Comparison of ENCODE assay signal across 18 cellular contexts in genomic region chr2:239378918-239379640, GRCh38. TPM values are rescaled to one million over a fixed set of nuclear protein-coding genes. Genes with fewer than 3 reads are reported as not detected.
A peak's percentile ranks its signal among the peaks of the same experiment; 100 is the strongest.
DNase-seq lines count a peak whose midpoint lies in the region; ATAC-seq, FAIRE-seq and TF ChIP-seq lines count a peak whose summit lies in the region.
"Had no signal": no experiment of that assay in that cellular context is flagged by ENCODE, and none has a peak within 500 bp of the region (broad histone marks: within the 10 kb centered on the region; RNA-seq: fewer than 3 reads in every experiment).

No MANE protein-coding gene starts in this region.

- H3K4me1 ChIP-seq in Peyer's patch (no peaks in the 10 kb centered on the region), sigmoid colon (peaks cover 0 to 52% (median 46%) of the 10 kb centered on the region in 4 donors), foreskin keratinocyte (no peaks in the 10 kb centered on the region), ascending aorta (peaks cover 0 to 2% of the 10 kb centered on the region in 2 donors)

- H3K4me1 Mint-ChIP-seq in activated CD4-positive, alpha-beta T cell treated with anti-CD3 and anti-CD28 coated beads, Interleukin-2, amount 10 ng/mL, durations not matched to agents 24 days and 14 days = peaks cover 37% of the 10 kb centered on the region

- TF ChIP-seq POLR2A in Peyer's patch (IDR thresholded peaks at IDR 0.05) = no peak
- TF ChIP-seq POLR2A in sigmoid colon (IDR thresholded peaks at IDR 0.05) = no peak
- no peak for TF ChIP-seq POLR2A in GM12892 (IDR thresholded peaks at IDR 0.05; ENCODE audit: low read depth, low read length)

- H3K4me3 Mint-ChIP-seq in activated CD4-positive, alpha-beta T cell treated with anti-CD3 and anti-CD28 coated beads, Interleukin-2, amount 10 ng/mL, durations not matched to agents 24 days and 14 days = no peak overlapping the region
- H3K4me3 Mint-ChIP-seq: activated T-cell treated with anti-CD3 and anti-CD28 coated beads, Interleukin-2, amount 50 U/mL, for 4 hours; T-helper 1 cell treated with Interleukin-12 subunit alpha and Interleukin-12 subunit beta and Interleukin-4 antibody, amounts not matched to agents 30 μg/mL and 1 μg/mL, for 36 hours had no signal

- H3K9me3 ChIP-seq in Peyer's patch = no peaks in the 10 kb centered on the region
- no peaks in the 10 kb centered on the region for H3K9me3 ChIP-seq in sigmoid colon
- no peaks in the 10 kb centered on the region for H3K9me3 ChIP-seq in ascending aorta

- H3K27ac ChIP-seq in Peyer's patch (no peak overlapping the region), sigmoid colon (peak overlapping the region in 3 of 4 donors; percentile 9 to 52 (median 34)), foreskin keratinocyte (no peak overlapping the region), ascending aorta (no peak overlapping the region)
- H3K27ac ChIP-seq: coronary artery had no signal

- ATAC-seq in foreskin keratinocyte = no peak
- ATAC-seq: activated T-cell treated with anti-CD3 and anti-CD28 coated beads, Interleukin-2, amount 50 U/mL, for 4 hours; esophagus mucosa; stimulated activated naive CD8-positive, alpha-beta T cell treated with anti-CD3 and anti-CD28 coated beads, Interleukin-15, Interleukin-2, amounts not matched to agents 100 U/mL and 50 U/mL, for 24 hours had no signal

- TF ChIP-seq CTCF in Peyer's patch (IDR thresholded peaks at IDR 0.05) (no peak), sigmoid colon (IDR thresholded peaks at IDR 0.05) (no peak), foreskin keratinocyte (conservative IDR thresholded peaks at IDR 0.05) (no peak), ascending aorta (IDR thresholded peaks at IDR 0.05) (no peak)

- H3K27ac Mint-ChIP-seq in activated CD4-positive, alpha-beta T cell treated with anti-CD3 and anti-CD28 coated beads, Interleukin-2, amount 10 ng/mL, durations not matched to agents 24 days and 14 days = peak overlapping the region; percentile 48

- H3K27me3 ChIP-seq in Peyer's patch = no peaks in the 10 kb centered on the region
- H3K27me3 ChIP-seq in sigmoid colon = no peaks in the 10 kb centered on the region
- no peaks in the 10 kb centered on the region for H3K27me3 ChIP-seq in foreskin keratinocyte
- no peaks in the 10 kb centered on the region for H3K27me3 ChIP-seq in ascending aorta

- H3K36me3 ChIP-seq in Peyer's patch (no peaks in the 10 kb centered on the region), sigmoid colon (peaks cover 0 to 18% (median 0%) of the 10 kb centered on the region in 4 donors), ascending aorta (peaks cover 0 to 14% of the 10 kb centered on the region in 2 donors)

- no peak for FAIRE-seq in GM12892 (lab: Jason Lieb, UNC)
- FAIRE-seq: RCC 7860 had no signal

- intact Hi-C loops in activated CD4-positive, alpha-beta T cell treated with anti-CD3 and anti-CD28 coated beads, Interleukin-2, amount 10 ng/mL, durations not matched to agents 24 days and 14 days (cut with micrococcal nuclease) = no loop called here
- intact Hi-C loops in sigmoid colon (cut with DNase I) = no loop called here
- intact Hi-C loops in ascending aorta (cut with DNase I) = no loop called here

- no peak for TF ChIP-seq EP300 in sigmoid colon (IDR thresholded peaks at IDR 0.05)

- DNase-seq in activated CD4-positive, alpha-beta T cell treated with anti-CD3 and anti-CD28 coated beads, Interleukin-2, amount 10 ng/mL, durations not matched to agents 24 days and 14 days = no peak
- no peak for DNase-seq in activated CD4-positive, alpha-beta T cell treated with anti-CD3 and anti-CD28 coated beads, Interleukin-2, amount 50 U/mL, for 1 hour
- peak in 2 of 3 donors; percentile 37 to 44 for DNase-seq in Peyer's patch
- peak; percentile 49 for DNase-seq in islet precursor cell
- peak; percentile 58 for DNase-seq in sigmoid colon
- no peak for DNase-seq in foreskin keratinocyte
- DNase-seq in GM12892 (ENCODE audit: insufficient read length) = no peak
- DNase-seq in ascending aorta (ENCODE audit: low spot score in 2 of 2) = no peak
- DNase-seq: activated T-cell treated with anti-CD3 and anti-CD28 coated beads, Interleukin-2, amount 50 U/mL, for 4 hours; GOT3; hypothalamus; NCI-H1436; NCI-H510A treated with DMSO at 0.1 percent for 48 hours; stimulated activated naive CD8-positive, alpha-beta T cell treated with anti-CD3 and anti-CD28 coated beads, Interleukin-15, Interleukin-2, amounts not matched to agents 100 U/mL and 50 U/mL, for 24 hours had no signal

- H3K36me3 Mint-ChIP-seq in activated CD4-positive, alpha-beta T cell treated with anti-CD3 and anti-CD28 coated beads, Interleukin-2, amount 10 ng/mL, durations not matched to agents 24 days and 14 days (ENCODE audit: low read depth) = peaks cover 15% of the 10 kb centered on the region

- no peaks in the 10 kb centered on the region for H3K27me3 Mint-ChIP-seq in activated CD4-positive, alpha-beta T cell treated with anti-CD3 and anti-CD28 coated beads, Interleukin-2, amount 10 ng/mL, durations not matched to agents 24 days and 14 days

- H3K4me3 ChIP-seq in Peyer's patch (no peak overlapping the region), sigmoid colon (no peak overlapping the region), ascending aorta (no peak overlapping the region)
- H3K4me3 ChIP-seq: coronary artery had no signal

- WGBS in sigmoid colon, 2 donors = 91 to 95% methylated on average over 20 of the region's 20 CpGs

- no peaks in the 10 kb centered on the region for H3K9me3 Mint-ChIP-seq in activated CD4-positive, alpha-beta T cell treated with anti-CD3 and anti-CD28 coated beads, Interleukin-2, amount 10 ng/mL, durations not matched to agents 24 days and 14 days
- H3K9me3 Mint-ChIP-seq: activated T-cell treated with anti-CD3 and anti-CD28 coated beads, Interleukin-2, amount 50 U/mL, for 4 hours; T-helper 1 cell treated with Interleukin-12 subunit alpha and Interleukin-12 subunit beta and Interleukin-4 antibody, amounts not matched to agents 30 μg/mL and 1 μg/mL, for 36 hours had no signal

RNA-seq across cellular contexts. Expression of gene HDAC4, which starts 21.7 kb away (rescaled TPM):
- 44.7 and 45.9 TPM in 2 replicates for total RNA-seq in activated CD4-positive, alpha-beta T cell treated with anti-CD3 and anti-CD28 coated beads, Interleukin-2, amount 10 ng/mL, durations not matched to agents 24 days and 14 days
- total RNA-seq in Peyer's patch = 100 to 1,000 TPM in 3 of 4 donors, 10 to 100 TPM in 1; 28.9 to 198 (median 102) TPM
- 100 to 1,000 TPM in 3 of 4 donors, 10 to 100 TPM in 1; 77.0 to 196 (median 139) TPM for total RNA-seq in sigmoid colon
- 10 to 100 TPM in 1 of 3 donors, 1 to 10 TPM in 2; 1.8 to 16.4 (median 3.0) TPM for polyA plus RNA-seq in sigmoid colon
- 6.9 and 7.5 TPM in 2 replicates for total RNA-seq in foreskin keratinocyte
- polyA plus RNA-seq in foreskin keratinocyte = 1.0 TPM in 2 replicates
- polyA plus RNA-seq in GM12892 (2012; ENCODE audit: missing spikeins) = 4.6 TPM
- 65.7 TPM for total RNA-seq in ascending aorta

Comparison
In these comparisons a context has a peak if more than half of its experiments do, and no peak if none do; other contexts are left out.
1. DNase-seq: peak in Peyer's patch (2 of 3), islet precursor cell (single experiment) and sigmoid colon (single experiment); none in activated CD4-positive, alpha-beta T cell treated with anti-CD3 and anti-CD28 coated beads, Interleukin-2, amount 10 ng/mL, durations not matched to agents 24 days and 14 days (single experiment), activated CD4-positive, alpha-beta T cell treated with anti-CD3 and anti-CD28 coated beads, Interleukin-2, amount 50 U/mL, for 1 hour (single experiment), foreskin keratinocyte (0 of 2), GM12892 (single experiment) and ascending aorta (0 of 2).
2. H3K27ac ChIP-seq: peak in sigmoid colon (3 of 4); none in Peyer's patch (0 of 4), foreskin keratinocyte (single experiment) and ascending aorta (0 of 2).